1 cellular context compared by ENCODE assay signal in the genomic region with DNA sequence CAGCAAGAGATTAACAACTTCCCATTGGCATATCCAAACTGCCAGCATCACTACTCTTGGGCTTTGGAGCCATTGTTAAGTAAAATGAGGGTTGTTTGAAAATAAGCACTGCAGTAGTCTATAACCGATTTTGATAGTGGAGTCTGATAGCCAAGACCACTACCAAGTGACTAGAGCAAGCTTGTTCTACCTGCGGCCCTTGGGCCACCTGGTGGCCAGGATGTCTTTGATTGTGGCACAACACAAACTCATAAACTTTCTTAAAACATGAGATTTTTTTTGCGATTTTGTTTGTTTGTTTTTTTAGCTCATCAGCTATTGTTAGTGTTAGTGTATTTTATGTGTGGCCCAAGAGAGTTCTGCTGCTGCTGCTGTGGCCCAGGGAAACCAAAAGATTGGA.
TF ChIP-seq lines count a peak whose summit lies in the region.

No MANE protein-coding gene starts in this region.

TF ChIP-seq in GM23338, 12 proteins besides CTCF, POLR2A, EP300 and RAD21 (continued from another document):
- TF ChIP-seq, protein P1, sequence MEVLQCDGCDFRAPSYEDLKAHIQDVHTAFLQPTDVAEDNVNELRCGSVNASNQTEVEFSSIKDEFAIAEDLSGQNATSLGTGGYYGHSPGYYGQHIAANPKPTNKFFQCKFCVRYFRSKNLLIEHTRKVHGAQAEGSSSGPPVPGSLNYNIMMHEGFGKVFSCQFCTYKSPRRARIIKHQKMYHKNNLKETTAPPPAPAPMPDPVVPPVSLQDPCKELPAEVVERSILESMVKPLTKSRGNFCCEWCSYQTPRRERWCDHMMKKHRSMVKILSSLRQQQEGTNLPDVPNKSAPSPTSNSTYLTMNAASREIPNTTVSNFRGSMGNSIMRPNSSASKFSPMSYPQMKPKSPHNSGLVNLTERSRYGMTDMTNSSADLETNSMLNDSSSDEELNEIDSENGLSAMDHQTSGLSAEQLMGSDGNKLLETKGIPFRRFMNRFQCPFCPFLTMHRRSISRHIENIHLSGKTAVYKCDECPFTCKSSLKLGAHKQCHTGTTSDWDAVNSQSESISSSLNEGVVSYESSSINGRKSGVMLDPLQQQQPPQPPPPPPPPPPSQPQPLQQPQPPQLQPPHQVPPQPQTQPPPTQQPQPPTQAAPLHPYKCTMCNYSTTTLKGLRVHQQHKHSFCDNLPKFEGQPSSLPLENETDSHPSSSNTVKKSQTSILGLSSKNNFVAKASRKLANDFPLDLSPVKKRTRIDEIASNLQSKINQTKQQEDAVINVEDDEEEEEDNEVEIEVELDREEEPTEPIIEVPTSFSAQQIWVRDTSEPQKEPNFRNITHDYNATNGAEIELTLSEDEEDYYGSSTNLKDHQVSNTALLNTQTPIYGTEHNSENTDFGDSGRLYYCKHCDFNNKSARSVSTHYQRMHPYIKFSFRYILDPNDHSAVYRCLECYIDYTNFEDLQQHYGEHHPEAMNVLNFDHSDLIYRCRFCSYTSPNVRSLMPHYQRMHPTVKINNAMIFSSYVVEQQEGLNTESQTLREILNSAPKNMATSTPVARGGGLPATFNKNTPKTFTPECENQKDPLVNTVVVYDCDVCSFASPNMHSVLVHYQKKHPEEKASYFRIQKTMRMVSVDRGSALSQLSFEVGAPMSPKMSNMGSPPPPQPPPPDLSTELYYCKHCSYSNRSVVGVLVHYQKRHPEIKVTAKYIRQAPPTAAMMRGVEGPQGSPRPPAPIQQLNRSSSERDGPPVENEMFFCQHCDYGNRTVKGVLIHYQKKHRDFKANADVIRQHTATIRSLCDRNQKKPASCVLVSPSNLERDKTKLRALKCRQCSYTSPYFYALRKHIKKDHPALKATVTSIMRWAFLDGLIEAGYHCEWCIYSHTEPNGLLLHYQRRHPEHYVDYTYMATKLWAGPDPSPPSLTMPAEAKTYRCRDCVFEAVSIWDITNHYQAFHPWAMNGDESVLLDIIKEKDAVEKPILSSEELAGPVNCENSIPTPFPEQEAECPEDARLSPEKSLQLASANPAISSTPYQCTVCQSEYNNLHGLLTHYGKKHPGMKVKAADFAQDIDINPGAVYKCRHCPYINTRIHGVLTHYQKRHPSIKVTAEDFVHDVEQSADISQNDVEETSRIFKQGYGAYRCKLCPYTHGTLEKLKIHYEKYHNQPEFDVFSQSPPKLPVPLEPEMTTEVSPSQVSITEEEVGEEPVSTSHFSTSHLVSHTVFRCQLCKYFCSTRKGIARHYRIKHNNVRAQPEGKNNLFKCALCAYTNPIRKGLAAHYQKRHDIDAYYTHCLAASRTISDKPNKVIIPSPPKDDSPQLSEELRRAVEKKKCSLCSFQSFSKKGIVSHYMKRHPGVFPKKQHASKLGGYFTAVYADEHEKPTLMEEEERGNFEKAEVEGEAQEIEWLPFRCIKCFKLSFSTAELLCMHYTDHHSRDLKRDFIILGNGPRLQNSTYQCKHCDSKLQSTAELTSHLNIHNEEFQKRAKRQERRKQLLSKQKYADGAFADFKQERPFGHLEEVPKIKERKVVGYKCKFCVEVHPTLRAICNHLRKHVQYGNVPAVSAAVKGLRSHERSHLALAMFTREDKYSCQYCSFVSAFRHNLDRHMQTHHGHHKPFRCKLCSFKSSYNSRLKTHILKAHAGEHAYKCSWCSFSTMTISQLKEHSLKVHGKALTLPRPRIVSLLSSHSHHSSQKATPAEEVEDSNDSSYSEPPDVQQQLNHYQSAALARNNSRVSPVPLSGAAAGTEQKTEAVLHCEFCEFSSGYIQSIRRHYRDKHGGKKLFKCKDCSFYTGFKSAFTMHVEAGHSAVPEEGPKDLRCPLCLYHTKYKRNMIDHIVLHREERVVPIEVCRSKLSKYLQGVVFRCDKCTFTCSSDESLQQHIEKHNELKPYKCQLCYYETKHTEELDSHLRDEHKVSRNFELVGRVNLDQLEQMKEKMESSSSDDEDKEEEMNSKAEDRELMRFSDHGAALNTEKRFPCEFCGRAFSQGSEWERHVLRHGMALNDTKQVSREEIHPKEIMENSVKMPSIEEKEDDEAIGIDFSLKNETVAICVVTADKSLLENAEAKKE (CRISPR knock-in tag; IDR thresholded peaks at IDR 0.05) = no peak
